In the genomic region with DNA sequence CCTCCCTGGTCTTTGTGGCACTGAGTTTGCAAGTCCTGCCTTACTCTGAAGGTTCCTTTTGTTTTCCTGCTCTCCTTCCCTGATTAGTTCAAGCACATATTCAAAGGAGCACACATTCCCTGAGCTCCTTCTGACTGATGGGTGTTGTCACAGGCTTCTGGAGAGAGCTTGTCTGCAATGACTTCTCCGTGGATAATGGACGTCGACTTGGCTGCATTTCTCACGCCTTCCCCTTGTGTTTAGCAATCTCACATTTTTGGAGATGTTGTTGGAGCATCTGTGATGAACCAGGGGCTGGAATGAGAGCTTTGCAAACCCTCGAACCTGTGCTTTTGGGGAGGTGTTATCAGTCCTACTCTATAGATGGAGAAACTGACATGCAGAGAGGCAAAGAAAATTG, we compare ENCODE assay signal across 32 cellular contexts.
"Had no signal": no experiment of that assay in that cellular context is flagged by ENCODE, and none has a peak within 500 bp of the region (broad histone marks: within the 10 kb centered on the region; RNA-seq: fewer than 3 reads in every experiment).

No MANE protein-coding gene starts in this region.

- H3K27ac ChIP-seq: neutrophil, pancreas, prostate gland, right lobe of liver, sigmoid colon, skin epidermis, spleen, suprapubic skin, testis, tibial artery, transverse colon, upper lobe of right lung, uterus had no signal

- H3K4me2 ChIP-seq: smooth muscle cell had no signal

- H3K27ac Mint-ChIP-seq: naive thymus-derived CD8-positive, alpha-beta T cell; natural killer cell treated with Interleukin-12 subunit alpha and Interleukin-12 subunit beta and Interleukin-15 and Interleukin-18, amount 100 ng/mL, for 72 hours; nephron progenitor cell; stimulated activated memory B cell treated with anti-CD40 and anti-IgM and Interleukin-4, amounts not matched to agents 10 μg/mL and 1 μg/mL and 100 μg/mL, for 72 hours; type B pancreatic cell had no signal

- ATAC-seq: naive thymus-derived CD8-positive, alpha-beta T cell; natural killer cell treated with Interleukin-12 subunit alpha and Interleukin-12 subunit beta and Interleukin-15 and Interleukin-18, amount 100 ng/mL, for 72 hours; pancreas; right cardiac atrium; right lobe of liver; stimulated activated memory B cell treated with anti-CD40 and anti-IgM and Interleukin-4, amounts not matched to agents 10 μg/mL and 1 μg/mL and 100 μg/mL, for 72 hours; stimulated activated naive CD8-positive, alpha-beta T cell treated with anti-CD3 and anti-CD28 coated beads, Interleukin-15, amount 100 ng/mL, for 72 hours; stimulated activated naive CD8-positive, alpha-beta T cell treated with anti-CD3 and anti-CD28 coated beads, Interleukin-15, Interleukin-2, amounts not matched to agents 100 U/mL and 50 U/mL, for 24 hours; upper lobe of right lung had no signal

- DNase-seq: naive thymus-derived CD8-positive, alpha-beta T cell; nephron progenitor cell; nucleus accumbens; pancreas; retina; right cardiac atrium; right lobe of liver; sigmoid colon; spleen; stimulated activated CD4-positive, alpha-beta T cell treated with anti-CD3 and anti-CD28 coated beads, Interleukin-12 subunit alpha, Interleukin-12 subunit beta, amount 100 ng/mL, for 4 hours; stimulated activated CD4-positive, alpha-beta T cell treated with anti-CD3 and anti-CD28 coated beads, Interleukin-1b, Interleukin-23, amount 100 ng/mL, for 48 hours; stimulated activated CD4-positive, alpha-beta T cell treated with anti-CD3 and anti-CD28 coated beads, Interleukin-4, amount 100 ng/mL, for 1 hour; stimulated activated CD4-positive, alpha-beta T cell treated with anti-CD3 and anti-CD28 coated beads, Interleukin-4, amount 100 ng/mL, for 4 hours; stimulated activated CD8-positive, alpha-beta memory T cell treated with anti-CD3 and anti-CD28 coated beads, Interleukin-4, amount 100 ng/mL, for 48 hours; stimulated activated naive CD4-positive, alpha-beta T cell; stimulated activated naive CD8-positive, alpha-beta T cell treated with anti-CD3 and anti-CD28 coated beads, Interleukin-15, amount 100 ng/mL, for 72 hours; stimulated activated naive CD8-positive, alpha-beta T cell treated with anti-CD3 and anti-CD28 coated beads, Interleukin-15, Interleukin-2, amounts not matched to agents 100 U/mL and 50 U/mL, for 24 hours; substantia nigra; testis; tibial artery; transverse colon; upper lobe of right lung; uterus had no signal

- H3K36me3 ChIP-seq: neutrophil, pancreas, prostate gland, right lobe of liver, sigmoid colon, spleen, suprapubic skin, tibial artery, transverse colon, upper lobe of right lung, uterus had no signal

- H3K36me3 Mint-ChIP-seq: naive thymus-derived CD8-positive, alpha-beta T cell; natural killer cell treated with Interleukin-12 subunit alpha and Interleukin-12 subunit beta and Interleukin-15 and Interleukin-18, amount 100 ng/mL, for 72 hours; type B pancreatic cell had no signal

- H3K9me3 ChIP-seq: neutrophil, pancreas, prostate gland, right lobe of liver, sigmoid colon, spleen, suprapubic skin, testis, tibial artery, transverse colon, upper lobe of right lung, uterus had no signal

- H3K4me1 ChIP-seq: prostate gland, upper lobe of right lung had no signal

- H3K4me3 Mint-ChIP-seq: naive thymus-derived CD8-positive, alpha-beta T cell; natural killer cell treated with Interleukin-12 subunit alpha and Interleukin-12 subunit beta and Interleukin-15 and Interleukin-18, amount 100 ng/mL, for 72 hours; nephron progenitor cell; neural crest cell; stimulated activated memory B cell treated with anti-CD40 and anti-IgM and Interleukin-4, amounts not matched to agents 10 μg/mL and 1 μg/mL and 100 μg/mL, for 72 hours; stimulated activated naive CD8-positive, alpha-beta T cell treated with anti-CD3 and anti-CD28 coated beads, Interleukin-15, amount 100 ng/mL, for 72 hours; type B pancreatic cell had no signal

- H3K9me3 Mint-ChIP-seq: natural killer cell treated with Interleukin-12 subunit alpha and Interleukin-12 subunit beta and Interleukin-15 and Interleukin-18, amount 100 ng/mL, for 72 hours; nephron progenitor cell; neural crest cell; stimulated activated memory B cell treated with anti-CD40 and anti-IgM and Interleukin-4, amounts not matched to agents 10 μg/mL and 1 μg/mL and 100 μg/mL, for 72 hours; stimulated activated naive CD8-positive, alpha-beta T cell treated with anti-CD3 and anti-CD28 coated beads, Interleukin-15, amount 100 ng/mL, for 72 hours; type B pancreatic cell had no signal

- H3K4me3 ChIP-seq: pancreas, prostate gland, right lobe of liver, sigmoid colon, skin epidermis, smooth muscle cell, spleen, suprapubic skin, testis, tibial artery, transverse colon, upper lobe of right lung, uterus had no signal

- H3K27me3 ChIP-seq: neutrophil, pancreas, right lobe of liver, sigmoid colon, suprapubic skin, testis, tibial artery, transverse colon, upper lobe of right lung, uterus had no signal
